Comparison of ENCODE assay signal across 8 cellular contexts in genomic region chr16:1772362-1772907, GRCh38. TPM values are rescaled to one million over a fixed set of nuclear protein-coding genes. Genes with fewer than 3 reads are reported as not detected.
DNase-seq lines count a peak whose midpoint lies in the region; ATAC-seq, FAIRE-seq and TF ChIP-seq lines count a peak whose summit lies in the region.

EME2 (plus strand) TSS chr16:1772810; CDS start chr16:1773228, 418 bp downstream.

- peak within 1 kb of the TSS; percentile 97 for H4K8ac ChIP-seq in mesenchymal stem cell (ENCODE audit: low read length)

- peak within 1 kb of the TSS in 1 of 2 experiments; percentile 39 for H2BK12ac ChIP-seq in mesenchymal stem cell (ENCODE audit: low read length in 2 of 2)

- H3K36me3 Mint-ChIP-seq in stimulated activated naive CD8-positive, alpha-beta T cell treated with anti-CD3 and anti-CD28 coated beads, Interleukin-15, Interleukin-2, amounts not matched to agents 100 ng/mL and 50 ng/mL, for 24 hours (ENCODE audit: low read depth) = peaks cover 13% of the 10 kb centered on the region

- DNase-seq in GM12891 (ENCODE audit: insufficient read length, low spot score) (peak; percentile 54), mesenchymal stem cell (peak; percentile 56), HuH-7 (ENCODE audit: low spot score) (no peak), COLO829 (ENCODE audit: low spot score) (no peak)

- H3K9ac ChIP-seq in mesenchymal stem cell (ENCODE audit: low read length) = peak within 1 kb of the TSS; percentile 87

- peak within 1 kb of the TSS in 1 of 2 experiments; percentile 99 for H3K23ac ChIP-seq in mesenchymal stem cell (ENCODE audit: low read length in 2 of 2)

- peak within 1 kb of the TSS; percentile 66 for H2BK5ac ChIP-seq in mesenchymal stem cell (ENCODE audit: low read depth, low read length, poor library complexity, severe bottlenecking)

- H3K9me3 Mint-ChIP-seq in stimulated activated naive CD8-positive, alpha-beta T cell treated with anti-CD3 and anti-CD28 coated beads, Interleukin-15, Interleukin-2, amounts not matched to agents 100 ng/mL and 50 ng/mL, for 24 hours = no peaks in the 10 kb centered on the region

- 1% methylated on average over 52 of the region's 53 CpGs for WGBS in mesenchymal stem cell

- peak within 1 kb of the TSS; percentile 63 for H2BK15ac ChIP-seq in mesenchymal stem cell (ENCODE audit: low read depth, poor library complexity, severe bottlenecking)

- peak within 1 kb of the TSS; percentile 79 to 95 for H3K4ac ChIP-seq in mesenchymal stem cell (ENCODE audit: low read depth in 1 of 2, low read length in 2 of 2)

- peaks cover 40 to 63% of the 10 kb centered on the region in 2 experiments for H3K36me3 ChIP-seq in mesenchymal stem cell (ENCODE audit: control insufficient read depth in 1 of 2, insufficient read depth in 2 of 2, low read depth in 1 of 2, low read length in 2 of 2)

- peak within 1 kb of the TSS; percentile 71 for H2BK120ac ChIP-seq in mesenchymal stem cell (ENCODE audit: low read depth, low read length)

- H3K4me3 ChIP-seq in mesenchymal stem cell (ENCODE audit: insufficient read depth in 1 of 2, low read depth in 1 of 2, low read length in 2 of 2) = peak within 1 kb of the TSS; percentile 87 to 92

- no peak for TF ChIP-seq POLR2A in GM12891 (IDR thresholded peaks at IDR 0.05; ENCODE audit: low read depth, low read length)

- H3K18ac ChIP-seq in mesenchymal stem cell (ENCODE audit: low read depth in 1 of 2, low read length in 2 of 2) = peak within 1 kb of the TSS; percentile 94 to 98

- peaks cover 28% of the 10 kb centered on the region for H3K79me1 ChIP-seq in mesenchymal stem cell (replicated peaks; ENCODE audit: low read length, poor library complexity, severe bottlenecking)

- peak; percentile 35 for FAIRE-seq in GM12891 (lab: Jason Lieb, UNC)

- peak within 1 kb of the TSS; percentile 84 for H2AFZ ChIP-seq in mesenchymal stem cell (ENCODE audit: low read depth, low read length)

- peak within 1 kb of the TSS in 1 of 2 experiments; percentile 99 for H3K14ac ChIP-seq in mesenchymal stem cell (ENCODE audit: low read length in 2 of 2)

- H4K91ac ChIP-seq in mesenchymal stem cell (ENCODE audit: low read length) = peak within 1 kb of the TSS; percentile 97

- H3K27ac ChIP-seq in VCaP (peak within 1 kb of the TSS; percentile 88), cingulate gyrus (ENCODE audit: low read depth, low read length) (peak within 1 kb of the TSS; percentile 87), mesenchymal stem cell (ENCODE audit: low read length, poor library complexity, severe bottlenecking) (peak within 1 kb of the TSS; percentile 64)

- H3K4me1 Mint-ChIP-seq in stimulated activated naive CD8-positive, alpha-beta T cell treated with anti-CD3 and anti-CD28 coated beads, Interleukin-15, Interleukin-2, amounts not matched to agents 100 ng/mL and 50 ng/mL, for 24 hours (ENCODE audit: low read depth) = peaks cover 18% of the 10 kb centered on the region

- H3K4me3 Mint-ChIP-seq in stimulated activated naive CD8-positive, alpha-beta T cell treated with anti-CD3 and anti-CD28 coated beads, Interleukin-15, Interleukin-2, amounts not matched to agents 100 ng/mL and 50 ng/mL, for 24 hours = peak within 1 kb of the TSS; percentile 100

- peak within 1 kb of the TSS; percentile 99 for H3K27ac Mint-ChIP-seq in stimulated activated naive CD8-positive, alpha-beta T cell treated with anti-CD3 and anti-CD28 coated beads, Interleukin-15, Interleukin-2, amounts not matched to agents 100 ng/mL and 50 ng/mL, for 24 hours

- no peaks in the 10 kb centered on the region for H3K27me3 Mint-ChIP-seq in stimulated activated naive CD8-positive, alpha-beta T cell treated with anti-CD3 and anti-CD28 coated beads, Interleukin-15, Interleukin-2, amounts not matched to agents 100 ng/mL and 50 ng/mL, for 24 hours

- no peaks in the 10 kb centered on the region for H3K27me3 ChIP-seq in mesenchymal stem cell (ENCODE audit: control insufficient read depth in 1 of 2, insufficient read depth in 1 of 2, low read length in 2 of 2)

- ATAC-seq in HG03521 (IDR thresholded peaks at IDR 0.05; ENCODE audit: unreplicated experiment) = peak; percentile 2

- H2AK5ac ChIP-seq in mesenchymal stem cell (ENCODE audit: low read length, severe bottlenecking) = no peak within 1 kb of the TSS

- peaks cover 49% of the 10 kb centered on the region for H3K4me1 ChIP-seq in mesenchymal stem cell (ENCODE audit: control insufficient read depth, insufficient read depth, low read depth, low read length)

- peak within 1 kb of the TSS; percentile 96 for H3K4me2 ChIP-seq in mesenchymal stem cell (ENCODE audit: low read length, poor library complexity, severe bottlenecking)

- H3K9me3 ChIP-seq in mesenchymal stem cell (ENCODE audit: control insufficient read depth, low read length) = no peaks in the 10 kb centered on the region

- no peak for TF ChIP-seq CTCF in VCaP (conservative IDR thresholded peaks at IDR 0.05)

TF ChIP-seq in GM12891, 5 proteins besides CTCF, POLR2A, EP300 and RAD21:
- TF ChIP-seq PAX5 (IDR thresholded peaks at IDR 0.05; ENCODE audit: insufficient read depth, low read length, severe bottlenecking) = no peak
- TF ChIP-seq POU2F2 (IDR thresholded peaks at IDR 0.05; ENCODE audit: low read depth, low read length) = no peak
- TF ChIP-seq POLR2AphosphoS5 (IDR thresholded peaks at IDR 0.05; ENCODE audit: low read depth, low read length) = no peak
- no peak for TF ChIP-seq TAF1 (IDR thresholded peaks at IDR 0.05; ENCODE audit: low read depth, low read length)
- no peak for TF ChIP-seq SPI1 (IDR thresholded peaks at IDR 0.05; ENCODE audit: low read depth, low read length)

RNA-seq across cellular contexts. Expression of gene EME2, which starts in this region (rescaled TPM):
- polyA plus RNA-seq in GM12891 (2012; ENCODE audit: low read depth, missing spikeins) = 12.3 TPM
- 5.6 TPM for polyA plus RNA-seq in mesenchymal stem cell (2013, experiment 1 of 2)
- 4.7 TPM for polyA plus RNA-seq in mesenchymal stem cell (2013, experiment 2 of 2)

Comparison
In these comparisons a context has a peak if more than half of its experiments do, and no peak if none do; other contexts are left out.
1. DNase-seq: peak in GM12891 (single experiment) and mesenchymal stem cell (single experiment); none in HuH-7 (single experiment) and COLO829 (single experiment).
2. Peak in every context shown above with its lines, with median percentiles within 50 percentile points of each other: H3K27ac ChIP-seq.